Comparison of ENCODE assay signal across 11 cellular contexts in the genomic region with DNA sequence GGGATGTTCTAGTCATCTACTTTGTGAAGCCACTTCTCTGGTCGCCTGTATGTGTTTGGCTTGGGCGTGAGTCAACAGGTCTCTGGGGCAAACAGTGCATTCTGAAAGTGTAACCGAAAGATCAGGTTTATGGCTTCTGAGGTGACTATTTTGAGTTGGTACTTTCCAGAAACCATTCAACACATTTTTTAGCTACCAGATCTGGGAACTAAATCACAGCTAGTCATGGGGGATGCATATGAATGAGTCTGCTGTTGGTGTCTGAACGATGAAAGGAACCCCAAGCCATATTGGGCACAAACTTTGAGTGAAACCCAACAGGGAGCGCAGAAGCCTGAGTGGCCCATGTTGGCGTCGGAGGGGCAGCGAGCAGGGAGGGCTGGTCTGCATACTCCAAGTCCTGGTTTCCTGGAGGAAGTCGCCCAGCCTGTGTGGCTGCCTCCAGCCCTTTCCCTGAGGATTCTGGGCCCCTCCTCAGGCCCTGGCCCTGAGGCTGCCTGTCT. TPM values are rescaled to one million over a fixed set of nuclear protein-coding genes. Genes with fewer than 3 reads are reported as not detected.
A peak's percentile ranks its signal among the peaks of the same experiment; 100 is the strongest.
DNase-seq lines count a peak whose midpoint lies in the region; ATAC-seq lines count a peak whose summit lies in the region.
"Had no signal": no experiment of that assay in that cellular context is flagged by ENCODE, and none has a peak within 500 bp of the region (broad histone marks: within the 10 kb centered on the region; RNA-seq: fewer than 3 reads in every experiment).

No MANE protein-coding gene starts in this region.

- no peaks in the 10 kb centered on the region for H3K36me3 Mint-ChIP-seq in activated T-cell treated with anti-CD3 and anti-CD28 coated beads, Interleukin-2, amount 50 U/mL, for 72 hours (ENCODE audit: insufficient read depth in 2 of 2)

- H3K27me3 Mint-ChIP-seq in activated T-cell treated with anti-CD3 and anti-CD28 coated beads, Interleukin-2, amount 50 U/mL, for 72 hours (ENCODE audit: low read depth) = peaks cover 43% of the 10 kb centered on the region

- H3K9me3 Mint-ChIP-seq in activated T-cell treated with anti-CD3 and anti-CD28 coated beads, Interleukin-2, amount 50 U/mL, for 72 hours = no peaks in the 10 kb centered on the region

- DNase-seq in activated T-cell treated with anti-CD3 and anti-CD28 coated beads, Interleukin-2, amount 50 U/mL, for 72 hours = peak; percentile 54 to 61
- no peak for DNase-seq in NCI-H2227 treated with DMSO at 0.1 percent for 48 hours (lab: John Stamatoyannopoulos, UW)
- DNase-seq in C1 segment of cervical spinal cord (lab: John Stamatoyannopoulos, UW) = no peak
- no peak for DNase-seq in midbrain (lab: John Stamatoyannopoulos, UW)
- DNase-seq: activated CD4-positive, alpha-beta T cell treated with anti-CD3 and anti-CD28 coated beads for 1 hour; PC-3; upper lobe of right lung had no signal

- peak overlapping the region in 1 of 2 donors; percentile 24 for H3K4me3 Mint-ChIP-seq in activated T-cell treated with anti-CD3 and anti-CD28 coated beads, Interleukin-2, amount 50 U/mL, for 72 hours

- no peak overlapping the region for H3K27ac Mint-ChIP-seq in activated T-cell treated with anti-CD3 and anti-CD28 coated beads, Interleukin-2, amount 50 U/mL, for 72 hours

- ATAC-seq in GM18511 (IDR thresholded peaks at IDR 0.05; ENCODE audit: unreplicated experiment) = peak; percentile 83
- ATAC-seq in GM19397 (IDR thresholded peaks at IDR 0.05; ENCODE audit: unreplicated experiment) = peak; percentile 88
- ATAC-seq in HG02973 (IDR thresholded peaks at IDR 0.05; ENCODE audit: unreplicated experiment) = peak; percentile 91
- ATAC-seq in activated T-cell treated with anti-CD3 and anti-CD28 coated beads, Interleukin-2, amount 50 U/mL, for 72 hours (replicated peaks in 1 of 2) = peak; percentile 95 to 96
- ATAC-seq: PC-3, upper lobe of right lung had no signal

- peaks cover 43% of the 10 kb centered on the region for H3K4me1 Mint-ChIP-seq in activated T-cell treated with anti-CD3 and anti-CD28 coated beads, Interleukin-2, amount 50 U/mL, for 72 hours (ENCODE audit: low read depth)

RNA-seq across cellular contexts. Expression of a gene that starts 35.3 kb away (rescaled TPM):
- under 1 TPM; 0.19 to 0.28 TPM for total RNA-seq in activated T-cell treated with anti-CD3 and anti-CD28 coated beads, Interleukin-2, amount 50 U/mL, for 72 hours
- total RNA-seq: bronchial epithelial cell, upper lobe of right lung had no signal

Comparison
In these comparisons a context has a peak if more than half of its experiments do, and no peak if none do; other contexts are left out.
1. DNase-seq: peak in activated T-cell treated with anti-CD3 and anti-CD28 coated beads, Interleukin-2, amount 50 U/mL, for 72 hours (2 of 2); none in NCI-H2227 treated with DMSO at 0.1 percent for 48 hours (single experiment), C1 segment of cervical spinal cord (0 of 14) and midbrain (single experiment).
2. Peak in every context shown above with its lines, with median percentiles within 50 percentile points of each other: ATAC-seq.